Comparison of ENCODE assay signal across 9 cellular contexts in genomic region chr19:33273881-33274662, GRCh38. TPM values are rescaled to one million over a fixed set of nuclear protein-coding genes. Genes with fewer than 3 reads are reported as not detected.
DNase-seq lines count a peak whose midpoint lies in the region; ATAC-seq, FAIRE-seq and TF ChIP-seq lines count a peak whose summit lies in the region.
"Had no signal": no experiment of that assay in that cellular context is flagged by ENCODE, and none has a peak within 500 bp of the region (broad histone marks: within the 10 kb centered on the region; RNA-seq: fewer than 3 reads in every experiment).

No MANE protein-coding gene starts in this region.

- peaks cover 18% of the 10 kb centered on the region for H3K27me3 Mint-ChIP-seq in astrocyte (ENCODE audit: low read depth, unreplicated experiment)

- H3K36me3 ChIP-seq in astrocyte (ENCODE audit: insufficient read depth, low read length) (no peaks in the 10 kb centered on the region), HepG2 (replicated peaks in 1 of 2; ENCODE audit: control insufficient read depth in 1 of 2, insufficient read depth in 2 of 2, low read length in 2 of 2) (no peaks in the 10 kb centered on the region), Karpas-422 (ENCODE audit: insufficient read depth, low read length) (no peaks in the 10 kb centered on the region)

- POLR2A ChIA-PET in HepG2 (lab: Yijun Ruan, JAX), result interaction anchor here (0.9 to 9.0 kb wide), 8 partner anchors 9 to 130 kb away, joined by 3 to 380 read pairs (median 4); partner anchors contain the start of gene CEBPA

- no TSS peak for BruUV-seq in HepG2 (replicated peaks; lab: Mats Ljungman, UMichigan)

- CTCF ChIA-PET in HepG2 (lab: Yijun Ruan, JAX; ENCODE audit: low intra/inter-chr PET ratio, low total read pairs), result interaction anchor here (2.7 kb wide), 1 partner anchor 28 kb away, joined by 13 read pairs; the partner anchor contains the start of gene CEBPA

- H3K9me3 ChIP-seq in astrocyte (ENCODE audit: insufficient read depth, low read depth, low read length) (no peaks in the 10 kb centered on the region), HepG2 (ENCODE audit: low read length) (no peaks in the 10 kb centered on the region), Karpas-422 (ENCODE audit: low read length) (no peaks in the 10 kb centered on the region)

- peaks cover 10% of the 10 kb centered on the region for H3K4me1 ChIP-seq in astrocyte (ENCODE audit: insufficient read depth, low read length)
- peaks cover 85% of the 10 kb centered on the region for H3K4me1 ChIP-seq in HepG2 (ENCODE audit: insufficient read depth, low read length)
- no peaks in the 10 kb centered on the region for H3K4me1 ChIP-seq in Karpas-422 (ENCODE audit: low read length)

- no peaks in the 10 kb centered on the region for H3K79me2 ChIP-seq in astrocyte (ENCODE audit: insufficient read depth, low read length)
- no peaks in the 10 kb centered on the region for H3K79me2 ChIP-seq in HepG2 (ENCODE audit: insufficient read depth, low read length)
- no peaks in the 10 kb centered on the region for H3K79me2 ChIP-seq in Karpas-422 (ENCODE audit: low read length)

- no peak overlapping the region for H3K27ac ChIP-seq in astrocyte (ENCODE audit: low read depth, low read length)
- peak overlapping the region; percentile 94 for H3K27ac ChIP-seq in HepG2 (ENCODE audit: extremely low read length, insufficient read depth, low read length)
- H3K27ac ChIP-seq in Karpas-422 (ENCODE audit: low read length), result no peak overlapping the region

- peaks cover 7% of the 10 kb centered on the region for H3K4me1 Mint-ChIP-seq in astrocyte (ENCODE audit: low read depth, unreplicated experiment)
- peaks cover 8% of the 10 kb centered on the region for H3K4me1 Mint-ChIP-seq in stimulated activated effector memory CD8-positive, alpha-beta T cell treated with anti-CD3 and anti-CD28 coated beads, Interleukin-12 subunit alpha, Interleukin-12 subunit beta, amount 100 ng/mL, for 72 hours

- no peak overlapping the region for H3K9ac ChIP-seq in astrocyte (ENCODE audit: low read length)
- peak overlapping the region; percentile 73 for H3K9ac ChIP-seq in HepG2 (ENCODE audit: insufficient read depth, low read depth, low read length)
- no peak overlapping the region for H3K9ac ChIP-seq in Karpas-422 (ENCODE audit: low read length)

- no peaks in the 10 kb centered on the region for H3K27me3 ChIP-seq in astrocyte (ENCODE audit: insufficient read depth, low read length)
- no peaks in the 10 kb centered on the region for H3K27me3 ChIP-seq in HepG2 (ENCODE audit: control insufficient read depth in 1 of 2, insufficient read depth in 2 of 2, low read length in 2 of 2)
- no peaks in the 10 kb centered on the region for H3K27me3 ChIP-seq in Karpas-422 (ENCODE audit: low read length)

- TF ChIP-seq POLR2A in NB4 (IDR thresholded peaks at IDR 0.05; ENCODE audit: extremely low read depth, insufficient read length) (no peak), HepG2 (IDR thresholded peaks at IDR 0.05; ENCODE audit: insufficient read depth in 1 of 2, low read depth in 2 of 2, low read length in 2 of 2) (no peak; a peak in 1 of 4 replicates)

- H3K4me3 Mint-ChIP-seq in astrocyte (ENCODE audit: unreplicated experiment), result no peak overlapping the region
- no peak overlapping the region for H3K4me3 Mint-ChIP-seq in stimulated activated effector memory CD8-positive, alpha-beta T cell treated with anti-CD3 and anti-CD28 coated beads, Interleukin-12 subunit alpha, Interleukin-12 subunit beta, amount 100 ng/mL, for 72 hours

- FAIRE-seq in astrocyte (lab: Jason Lieb, UNC), result peak; percentile 78
- peak; percentile 85 for FAIRE-seq in HepG2 (lab: Jason Lieb, UNC)
- FAIRE-seq: endometrium had no signal

- intact Hi-C loops in HepG2 (cut with micrococcal nuclease; ENCODE audit: unreplicated experiment), result no loop called here

- WGBS in HepG2 (ENCODE audit: low lambda C conversion rate), result 56% methylated on average over 9 of the region's 16 CpGs

- ATAC-seq in HepG2 (no peak), GM21526 (IDR thresholded peaks at IDR 0.05; ENCODE audit: low FRiP score, unreplicated experiment) (no peak)
- peak; percentile 74 for ATAC-seq in stimulated activated effector memory CD8-positive, alpha-beta T cell treated with anti-CD3 and anti-CD28 coated beads, Interleukin-12 subunit alpha, Interleukin-12 subunit beta, amount 100 ng/mL, for 72 hours

- TF ChIP-seq EP300 in HepG2 (IDR thresholded peaks at IDR 0.05; ENCODE audit: low read depth in 2 of 2, low read length in 2 of 2) (peak in 1 of 2 experiments; percentile 34; a peak in 1 of 4 replicates), HepG2 (CRISPR knock-in tag; IDR thresholded peaks at IDR 0.05; ENCODE audit: borderline replicate concordance) (peak; percentile 57)

- H3K4me3 ChIP-seq in NB4 (ENCODE audit: low read depth, low read length), result peak overlapping the region; percentile 17
- H3K4me3 ChIP-seq in astrocyte (ENCODE audit: insufficient read depth, low read depth, low read length), result no peak overlapping the region
- H3K4me3 ChIP-seq in HepG2 (replicated peaks in 1 of 3; ENCODE audit: insufficient read depth in 1 of 3, low read depth in 2 of 3, low read length in 3 of 3), result no peak overlapping the region; a peak in 1 of 6 replicates
- H3K4me3 ChIP-seq in Karpas-422 (ENCODE audit: low read length), result no peak overlapping the region

- peak overlapping the region; percentile 42 for H3K4me2 ChIP-seq in astrocyte (ENCODE audit: low read length)
- peak overlapping the region; percentile 40 for H3K4me2 ChIP-seq in HepG2 (ENCODE audit: low read depth, low read length)
- no peak overlapping the region for H3K4me2 ChIP-seq in Karpas-422 (ENCODE audit: low read depth, low read length, poor library complexity, severe bottlenecking)

- peak overlapping the region; percentile 78 for H3K27ac Mint-ChIP-seq in astrocyte (ENCODE audit: unreplicated experiment)
- H3K27ac Mint-ChIP-seq in stimulated activated effector memory CD8-positive, alpha-beta T cell treated with anti-CD3 and anti-CD28 coated beads, Interleukin-12 subunit alpha, Interleukin-12 subunit beta, amount 100 ng/mL, for 72 hours, result no peak overlapping the region

- in situ Hi-C loops in HepG2 (cut with HindIII; ENCODE audit: extremely low pct_ligation_motif_present, low pct_unique_long_range_greater_than_20kb), result no loop called here

- H3K36me3 Mint-ChIP-seq in astrocyte (ENCODE audit: low read depth, unreplicated experiment), result no peaks in the 10 kb centered on the region
- no peaks in the 10 kb centered on the region for H3K36me3 Mint-ChIP-seq in stimulated activated effector memory CD8-positive, alpha-beta T cell treated with anti-CD3 and anti-CD28 coated beads, Interleukin-12 subunit alpha, Interleukin-12 subunit beta, amount 100 ng/mL, for 72 hours

- no peaks in the 10 kb centered on the region for H3K9me3 Mint-ChIP-seq in astrocyte (ENCODE audit: unreplicated experiment)
- H3K9me3 Mint-ChIP-seq in stimulated activated effector memory CD8-positive, alpha-beta T cell treated with anti-CD3 and anti-CD28 coated beads, Interleukin-12 subunit alpha, Interleukin-12 subunit beta, amount 100 ng/mL, for 72 hours, result no peaks in the 10 kb centered on the region

- DNase-seq in COLO829 (ENCODE audit: low spot score) (peak; percentile 15), NB4 (ENCODE audit: low read depth) (peak; percentile 85), astrocyte (ENCODE audit: low read depth) (peak; percentile 87), HepG2 (ENCODE audit: low spot score) (peak; percentile 56), Karpas-422 (no peak)
- no peak for DNase-seq in stimulated activated effector memory CD8-positive, alpha-beta T cell treated with anti-CD3 and anti-CD28 coated beads, Interleukin-12 subunit alpha, Interleukin-12 subunit beta, amount 100 ng/mL, for 72 hours (ENCODE audit: low spot score in 2 of 2)
- no peak for DNase-seq in activated CD4-positive, CD25-positive, alpha-beta regulatory T cell treated with anti-CD3 and anti-CD28 coated beads, Interleukin-2, amount 50 U/mL, for 72 hours

- H2AFZ ChIP-seq in astrocyte (ENCODE audit: low read depth, low read length) (no peak overlapping the region), HepG2 (ENCODE audit: low read length) (no peak overlapping the region), Karpas-422 (ENCODE audit: low read length) (no peak overlapping the region)

- TF ChIP-seq CTCF in NB4 (IDR thresholded peaks at IDR 0.05; ENCODE audit: low read depth, low read length) (no peak), astrocyte (IDR thresholded peaks at IDR 0.05; ENCODE audit: insufficient read depth, low read depth, low read length) (no peak), HepG2 (CRISPR knock-in tag; IDR thresholded peaks at IDR 0.05) (0 out of 2 replicates have a peak, but pooled peaks have one; percentile 11)

- no peak for TF ChIP-seq RAD21 in HepG2 (CRISPR knock-in tag; IDR thresholded peaks at IDR 0.05)

- H4K20me1 ChIP-seq in astrocyte (ENCODE audit: insufficient read depth, low read length) (no peaks in the 10 kb centered on the region), HepG2 (ENCODE audit: insufficient read depth, low read length) (no peaks in the 10 kb centered on the region), Karpas-422 (ENCODE audit: insufficient read depth, low read depth, low read length) (no peaks in the 10 kb centered on the region)

- H3K9me2 ChIP-seq in Karpas-422 (replicated peaks; ENCODE audit: insufficient read depth, low read length), result no peaks in the 10 kb centered on the region

RNA-seq across cellular contexts. Expression of gene CEBPA, which starts 28.3 kb away (rescaled TPM):
- total RNA-seq in astrocyte, result 0.45 and 0.50 TPM in 2 replicates
- 99.9 and 103 TPM in 2 replicates for total RNA-seq in HepG2 (2016; rRNA removed; fragmentation: Illumina TruSeq; extraction: Trizol)
- 28.5 and 32.0 TPM in 2 replicates for total RNA-seq in HepG2 (2016; cell fraction: cytosol; rRNA removed; fragmentation: Illumina TruSeq; extraction: Trizol; ENCODE audit: low read depth)
- 99.3 and 101 TPM in 2 replicates for total RNA-seq in HepG2 (2016; cell fraction: insoluble cytoplasmic fraction; rRNA removed; fragmentation: Illumina TruSeq; extraction: Trizol)
- total RNA-seq in HepG2 (2016; cell fraction: membrane; rRNA removed; fragmentation: Illumina TruSeq; extraction: Trizol), result 88.0 and 107 TPM in 2 replicates
- total RNA-seq in HepG2 (2016; cell fraction: nucleus; rRNA removed; fragmentation: Illumina TruSeq; extraction: Trizol), result 47.4 and 51.4 TPM in 2 replicates
- polyA plus RNA-seq in HepG2 (2011; rRNA removed), result 24.8 and 35.0 TPM in 2 replicates
- polyA plus RNA-seq in HepG2 (2011; cell fraction: cytosol; rRNA removed), result 40.5 and 42.6 TPM in 2 replicates
- 17.3 and 19.3 TPM in 2 replicates for polyA plus RNA-seq in HepG2 (2011; cell fraction: nucleus; rRNA removed)
- 22.3 and 27.0 TPM in 2 replicates for polyA plus RNA-seq in HepG2 (2012)
- 23.5 and 27.9 TPM in 2 replicates for polyA plus RNA-seq in HepG2 (2016; cell fraction: cytosol; fragmentation: Illumina TruSeq; extraction: Trizol; ENCODE audit: low read depth)
- 121 and 123 TPM in 2 replicates for polyA plus RNA-seq in HepG2 (2016; cell fraction: insoluble cytoplasmic fraction; fragmentation: Illumina TruSeq; extraction: Trizol; ENCODE audit: low read depth)
- polyA plus RNA-seq in HepG2 (2016; cell fraction: membrane; fragmentation: Illumina TruSeq; extraction: Trizol; ENCODE audit: low read depth), result 68.7 and 77.8 TPM in 2 replicates
- polyA plus RNA-seq in HepG2 (2016; cell fraction: nucleus; fragmentation: Illumina TruSeq; extraction: Trizol; ENCODE audit: insufficient read depth, low read depth), result 76.4 and 86.3 TPM in 2 replicates
- 4.5 and 45.0 TPM in 2 replicates for polyA minus RNA-seq in HepG2 (2011; rRNA and poly(A)+ RNA removed; ENCODE audit: low replicate concordance)
- 25.4 and 32.4 TPM in 2 replicates for polyA minus RNA-seq in HepG2 (2011; cell fraction: cytosol; rRNA and poly(A)+ RNA removed)
- polyA minus RNA-seq in HepG2 (2011; cell fraction: nucleus; rRNA and poly(A)+ RNA removed), result 15.6 and 18.2 TPM in 2 replicates
- total RNA-seq in Karpas-422 (2014; rRNA removed; shearing (Covaris generic); ENCODE audit: low replicate concordance), result not detected in 2 replicates

RNA-seq across cellular contexts. Expression of gene SLC7A10, which starts 48.4 kb away (rescaled TPM):
- 0.43 and 0.61 TPM in 2 replicates for total RNA-seq in astrocyte
- 0.41 and 2.2 TPM in 2 replicates for total RNA-seq in HepG2 (2016; rRNA removed; fragmentation: Illumina TruSeq; extraction: Trizol)
- total RNA-seq in HepG2 (2016; cell fraction: cytosol; rRNA removed; fragmentation: Illumina TruSeq; extraction: Trizol; ENCODE audit: low read depth), result 2.6 and 2.7 TPM in 2 replicates
- 0.51 and 1.7 TPM in 2 replicates for total RNA-seq in HepG2 (2016; cell fraction: insoluble cytoplasmic fraction; rRNA removed; fragmentation: Illumina TruSeq; extraction: Trizol)
- 1.5 and 1.7 TPM in 2 replicates for total RNA-seq in HepG2 (2016; cell fraction: membrane; rRNA removed; fragmentation: Illumina TruSeq; extraction: Trizol)
- 1.7 and 2.4 TPM in 2 replicates for total RNA-seq in HepG2 (2016; cell fraction: nucleus; rRNA removed; fragmentation: Illumina TruSeq; extraction: Trizol)
- 1.1 TPM in 2 replicates for polyA plus RNA-seq in HepG2 (2011; rRNA removed)
- 0.85 and 1.0 TPM in 2 replicates for polyA plus RNA-seq in HepG2 (2011; cell fraction: cytosol; rRNA removed)
- polyA plus RNA-seq in HepG2 (2011; cell fraction: nucleus; rRNA removed), result 4.6 and 6.0 TPM in 2 replicates
- polyA plus RNA-seq in HepG2 (2012), result 0.63 and 0.66 TPM in 2 replicates
- 2.1 and 2.7 TPM in 2 replicates for polyA plus RNA-seq in HepG2 (2016; cell fraction: cytosol; fragmentation: Illumina TruSeq; extraction: Trizol; ENCODE audit: low read depth)
- polyA plus RNA-seq in HepG2 (2016; cell fraction: insoluble cytoplasmic fraction; fragmentation: Illumina TruSeq; extraction: Trizol; ENCODE audit: low read depth), result 1.1 and 1.2 TPM in 2 replicates
- polyA plus RNA-seq in HepG2 (2016; cell fraction: membrane; fragmentation: Illumina TruSeq; extraction: Trizol; ENCODE audit: low read depth), result 2.4 and 2.6 TPM in 2 replicates
- polyA plus RNA-seq in HepG2 (2016; cell fraction: nucleus; fragmentation: Illumina TruSeq; extraction: Trizol; ENCODE audit: insufficient read depth, low read depth), result 5.9 and 6.0 TPM in 2 replicates
- polyA minus RNA-seq in HepG2 (2011; rRNA and poly(A)+ RNA removed; ENCODE audit: low replicate concordance), result 1.7 TPM in 1 of 2 replicates, not detected in the other
- 0.35 and 0.40 TPM in 2 replicates for polyA minus RNA-seq in HepG2 (2011; cell fraction: cytosol; rRNA and poly(A)+ RNA removed)
- 0.62 and 0.64 TPM in 2 replicates for polyA minus RNA-seq in HepG2 (2011; cell fraction: nucleus; rRNA and poly(A)+ RNA removed)
- total RNA-seq in Karpas-422 (2014; rRNA removed; shearing (Covaris generic); ENCODE audit: low replicate concordance), result not detected in 2 replicates

Comparison
In these comparisons a context has a peak if more than half of its experiments do, and no peak if none do; other contexts are left out.
1. DNase-seq: peak in COLO829 (single experiment), NB4 (single experiment), astrocyte (single experiment) and HepG2 (single experiment); none in stimulated activated effector memory CD8-positive, alpha-beta T cell treated with anti-CD3 and anti-CD28 coated beads, Interleukin-12 subunit alpha, Interleukin-12 subunit beta, amount 100 ng/mL, for 72 hours (0 of 2), Karpas-422 (single experiment) and activated CD4-positive, CD25-positive, alpha-beta regulatory T cell treated with anti-CD3 and anti-CD28 coated beads, Interleukin-2, amount 50 U/mL, for 72 hours (single experiment).
2. RNA of gene CEBPA, which starts 28.3 kb away (total RNA-seq): 28.5 to 107 TPM in HepG2; 0.45 to 0.50 TPM in astrocyte and not detected in Karpas-422; every median in the first group is over 10 times any median in the second.